Comparison of ENCODE assay signal across 8 cellular contexts in the genomic region with DNA sequence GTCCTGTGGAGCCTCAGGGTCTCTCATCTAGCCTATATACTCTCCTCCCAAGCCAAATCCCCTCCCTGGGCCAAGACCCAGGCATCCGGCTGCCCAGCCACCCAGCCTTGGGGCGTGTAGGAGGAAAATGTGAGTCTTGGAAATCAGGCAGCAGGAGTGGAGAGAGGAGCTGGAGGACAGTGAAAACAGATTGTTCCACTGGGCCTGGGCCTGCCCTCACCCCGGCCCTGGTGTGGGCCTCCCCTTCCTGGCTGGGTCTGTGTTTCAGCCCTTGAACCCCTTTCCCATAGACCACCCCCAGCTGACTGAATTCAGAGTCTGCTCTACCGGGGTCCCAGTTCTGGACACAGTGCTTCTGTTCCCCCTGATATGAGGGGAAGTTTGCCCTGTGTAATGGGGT. TPM values are rescaled to one million over a fixed set of nuclear protein-coding genes. Genes with fewer than 3 reads are reported as not detected.
DNase-seq lines count a peak whose midpoint lies in the region; ATAC-seq and TF ChIP-seq lines count a peak whose summit lies in the region.

No MANE protein-coding gene starts in this region.

- H3K27me3 ChIP-seq in CD8-positive, alpha-beta memory T cell (ENCODE audit: insufficient read depth, low read length, poor library complexity, severe bottlenecking): no peaks in the 10 kb centered on the region
- H3K27me3 ChIP-seq in heart left ventricle (no peaks in the 10 kb centered on the region), skeletal muscle tissue (ENCODE audit: control insufficient read depth in 3 of 3, insufficient read depth in 3 of 3, low read length in 3 of 3) (no peaks in the 10 kb centered on the region)

- no peaks in the 10 kb centered on the region for H3K27me3 Mint-ChIP-seq in CD8-positive, alpha-beta memory T cell
- no peaks in the 10 kb centered on the region for H3K27me3 Mint-ChIP-seq in activated CD4-positive, alpha-beta memory T cell treated with anti-CD3 and anti-CD28 coated beads, Interleukin-2, amount 10 ng/mL, durations not matched to agents 7 days and 5 days

- H3K4me3 Mint-ChIP-seq in CD8-positive, alpha-beta memory T cell: peak overlapping the region; percentile 32 to 88 (median 80)
- peak overlapping the region; percentile 72 for H3K4me3 Mint-ChIP-seq in activated CD4-positive, alpha-beta memory T cell treated with anti-CD3 and anti-CD28 coated beads, Interleukin-2, amount 10 ng/mL, durations not matched to agents 7 days and 5 days

- no peaks in the 10 kb centered on the region for H3K9me3 ChIP-seq in CD8-positive, alpha-beta memory T cell (ENCODE audit: low read length)
- H3K9me3 ChIP-seq in heart left ventricle: no peaks in the 10 kb centered on the region
- H3K9me3 ChIP-seq in skeletal muscle tissue (ENCODE audit: control insufficient read depth in 3 of 3, low read length in 3 of 3): no peaks in the 10 kb centered on the region

- 58 to 67% (median 61%) methylated on average over 4 of the region's 4 CpGs for WGBS in heart left ventricle, 4 donors

- peak in 3 of 4 donors; percentile 5 to 40 (median 7) for ATAC-seq in heart left ventricle
- no peak for ATAC-seq in esophagus mucosa

- POLR2A ChIA-PET in CD8-positive, alpha-beta memory T cell (lab: Charles Lee): interaction anchor here (0.7 kb wide), 1 partner anchor 9 kb away, joined by 4 read pairs; no protein-coding TSS in a partner anchor
- POLR2A ChIA-PET in activated CD4-positive, alpha-beta memory T cell treated with anti-CD3 and anti-CD28 coated beads, Interleukin-2, amount 10 ng/mL, durations not matched to agents 7 days and 5 days (lab: Charles Lee): interaction anchor here (1.0 to 5.9 kb wide), 13 partner anchors 8 to 1518 kb away, joined by 3 to 52 read pairs (median 8); a partner anchor contains a TSS

- H3K4me3 ChIP-seq in CD8-positive, alpha-beta memory T cell (ENCODE audit: low read length): peak overlapping the region; percentile 85
- H3K4me3 ChIP-seq in heart left ventricle (peak overlapping the region in 2 of 12 donors; percentile 13 to 36), skeletal muscle tissue (ENCODE audit: low read length in 3 of 3) (peak overlapping the region in 1 of 3 donors; percentile 52)

- CTCF ChIA-PET in CD8-positive, alpha-beta memory T cell (lab: Charles Lee): interaction anchor here (1.6 to 14.5 kb wide), 4 partner anchors 12 to 33 kb away, joined by 3 to 279 read pairs (median 30); no protein-coding TSS in a partner anchor
- CTCF ChIA-PET in activated CD4-positive, alpha-beta memory T cell treated with anti-CD3 and anti-CD28 coated beads, Interleukin-2, amount 10 ng/mL, durations not matched to agents 7 days and 5 days (lab: Charles Lee): interaction anchor here (1.0 to 11.8 kb wide), 9 partner anchors 11 to 196 kb away, joined by 3 to 282 read pairs (median 6); no protein-coding TSS in a partner anchor

- no peak for TF ChIP-seq POLR2A in heart left ventricle (IDR thresholded peaks at IDR 0.05)

- H3K9ac ChIP-seq in skeletal muscle tissue (ENCODE audit: low read depth in 1 of 3, low read length in 3 of 3): peak overlapping the region; percentile 62 to 74 (median 71)

- peak overlapping the region; percentile 81 for H3K27ac ChIP-seq in CD8-positive, alpha-beta memory T cell (ENCODE audit: low read depth, low read length)
- H3K27ac ChIP-seq in heart left ventricle (peak overlapping the region; percentile 55 to 99 (median 85)), skeletal muscle tissue (ENCODE audit: low read depth, low read length) (peak overlapping the region; percentile 95)

- intact Hi-C loops in heart left ventricle (cut with DNase I): no loop called here

- peaks cover 27% of the 10 kb centered on the region for H3K36me3 ChIP-seq in CD8-positive, alpha-beta memory T cell (ENCODE audit: insufficient read depth, low read length)
- H3K36me3 ChIP-seq in heart left ventricle (peaks cover 0 to 48% (median 41%) of the 10 kb centered on the region in 9 donors), skeletal muscle tissue (ENCODE audit: control insufficient read depth in 3 of 3, insufficient read depth in 3 of 3, low read length in 3 of 3) (peaks cover 14 to 19% (median 19%) of the 10 kb centered on the region in 3 donors)

- H3K4me1 ChIP-seq in CD8-positive, alpha-beta memory T cell (ENCODE audit: insufficient read depth, low read length): peaks cover 72% of the 10 kb centered on the region
- H3K4me1 ChIP-seq in heart left ventricle (peaks cover 14 to 100% (median 83%) of the 10 kb centered on the region in 12 donors), skeletal muscle tissue (ENCODE audit: control insufficient read depth in 3 of 3, insufficient read depth in 3 of 3, low read length in 3 of 3) (peaks cover 54 to 65% (median 55%) of the 10 kb centered on the region in 3 donors)

- peaks cover 63 to 78% (median 66%) of the 10 kb centered on the region in 3 donors for H3K4me1 Mint-ChIP-seq in CD8-positive, alpha-beta memory T cell
- peaks cover 67% of the 10 kb centered on the region for H3K4me1 Mint-ChIP-seq in activated CD4-positive, alpha-beta memory T cell treated with anti-CD3 and anti-CD28 coated beads, Interleukin-2, amount 10 ng/mL, durations not matched to agents 7 days and 5 days

- peaks cover 6 to 41% (median 9%) of the 10 kb centered on the region in 3 donors for H3K36me3 Mint-ChIP-seq in CD8-positive, alpha-beta memory T cell
- peaks cover 59% of the 10 kb centered on the region for H3K36me3 Mint-ChIP-seq in activated CD4-positive, alpha-beta memory T cell treated with anti-CD3 and anti-CD28 coated beads, Interleukin-2, amount 10 ng/mL, durations not matched to agents 7 days and 5 days (ENCODE audit: low read depth)

- peak overlapping the region; percentile 91 to 100 (median 96) for H3K27ac Mint-ChIP-seq in CD8-positive, alpha-beta memory T cell
- H3K27ac Mint-ChIP-seq in activated CD4-positive, alpha-beta memory T cell treated with anti-CD3 and anti-CD28 coated beads, Interleukin-2, amount 10 ng/mL, durations not matched to agents 7 days and 5 days: peak overlapping the region; percentile 91

- H3K9me3 Mint-ChIP-seq in CD8-positive, alpha-beta memory T cell: no peaks in the 10 kb centered on the region
- no peaks in the 10 kb centered on the region for H3K9me3 Mint-ChIP-seq in activated CD4-positive, alpha-beta memory T cell treated with anti-CD3 and anti-CD28 coated beads, Interleukin-2, amount 10 ng/mL, durations not matched to agents 7 days and 5 days

- TF ChIP-seq CTCF in heart left ventricle (IDR thresholded peaks at IDR 0.05) (no peak), GM10266 (IDR thresholded peaks at IDR 0.05; ENCODE audit: control insufficient read depth, insufficient read depth, low read depth, missing control alignments) (no peak)

- peak in 1 of 5 donors; percentile 19 for DNase-seq in CD8-positive, alpha-beta memory T cell
- no peak for DNase-seq in activated CD4-positive, alpha-beta memory T cell treated with anti-CD3 and anti-CD28 coated beads, Interleukin-2, amount 10 ng/mL, durations not matched to agents 7 days and 5 days
- peak in 2 of 5 donors; percentile 17 to 47 for DNase-seq in heart left ventricle
- DNase-seq in GM10266 (ENCODE audit: extremely low spot score): no peak
- DNase-seq in kidney tubule cell (ENCODE audit: low spot score): no peak
- no peak for DNase-seq in HCEC 1CT

RNA-seq across cellular contexts. Expression of a gene that starts 6.7 kb away (rescaled TPM):
- total RNA-seq in CD8-positive, alpha-beta memory T cell: 10 to 100 TPM; 23.2 to 25.7 TPM
- polyA plus RNA-seq in CD8-positive, alpha-beta memory T cell: 50.6 TPM
- total RNA-seq in activated CD4-positive, alpha-beta memory T cell treated with anti-CD3 and anti-CD28 coated beads, Interleukin-2, amount 10 ng/mL, durations not matched to agents 7 days and 5 days: 100 to 1,000 TPM; 102 to 107 TPM
- total RNA-seq in heart left ventricle: 100 to 1,000 TPM in 2 of 9 donors, 10 to 100 TPM in 7; 41.6 to 128 (median 55.0) TPM
- polyA plus RNA-seq in heart left ventricle: 100 to 1,000 TPM in 1 of 2 donors, 10 to 100 TPM in 1; 33.2 to 301 TPM
- 78.8 TPM for total RNA-seq in skeletal muscle tissue
- 12.8 TPM for total RNA-seq in esophagus mucosa

RNA-seq across cellular contexts. Expression of a gene that starts 27.8 kb away (rescaled TPM):
- under 1 TPM; 0.77 to 0.78 TPM for total RNA-seq in CD8-positive, alpha-beta memory T cell
- polyA plus RNA-seq in CD8-positive, alpha-beta memory T cell: not detected
- 1 to 10 TPM in 1 of 2 experiments, under 1 TPM in 1; 0.38 to 1.2 TPM for total RNA-seq in activated CD4-positive, alpha-beta memory T cell treated with anti-CD3 and anti-CD28 coated beads, Interleukin-2, amount 10 ng/mL, durations not matched to agents 7 days and 5 days
- total RNA-seq in heart left ventricle (10 to 100 TPM in 4 of 9 donors, 1 to 10 TPM in 5; 3.6 to 22.7 (median 6.7) TPM), skeletal muscle tissue (3.7 TPM), esophagus mucosa (52.2 TPM)
- polyA plus RNA-seq in heart left ventricle: 1 to 10 TPM; 5.3 TPM

RNA-seq across cellular contexts. Expression of a gene that starts 48.1 kb away (rescaled TPM):
- total RNA-seq in CD8-positive, alpha-beta memory T cell: under 1 TPM; 0.15 to 0.16 TPM
- polyA plus RNA-seq in CD8-positive, alpha-beta memory T cell: not detected
- total RNA-seq in activated CD4-positive, alpha-beta memory T cell treated with anti-CD3 and anti-CD28 coated beads, Interleukin-2, amount 10 ng/mL, durations not matched to agents 7 days and 5 days: under 1 TPM; 0.18 to 0.25 TPM
- total RNA-seq in heart left ventricle (1 to 10 TPM in 2 of 9 donors, under 1 TPM in 2, not detected in 5; 0.21 to 4.4 (median 0.94) TPM), skeletal muscle tissue (not detected), esophagus mucosa (0.16 TPM)
- under 1 TPM in 1 of 2 donors, not detected in 1; 0.37 TPM for polyA plus RNA-seq in heart left ventricle
